1 cellular context compared by ENCODE assay signal in the genomic region with DNA sequence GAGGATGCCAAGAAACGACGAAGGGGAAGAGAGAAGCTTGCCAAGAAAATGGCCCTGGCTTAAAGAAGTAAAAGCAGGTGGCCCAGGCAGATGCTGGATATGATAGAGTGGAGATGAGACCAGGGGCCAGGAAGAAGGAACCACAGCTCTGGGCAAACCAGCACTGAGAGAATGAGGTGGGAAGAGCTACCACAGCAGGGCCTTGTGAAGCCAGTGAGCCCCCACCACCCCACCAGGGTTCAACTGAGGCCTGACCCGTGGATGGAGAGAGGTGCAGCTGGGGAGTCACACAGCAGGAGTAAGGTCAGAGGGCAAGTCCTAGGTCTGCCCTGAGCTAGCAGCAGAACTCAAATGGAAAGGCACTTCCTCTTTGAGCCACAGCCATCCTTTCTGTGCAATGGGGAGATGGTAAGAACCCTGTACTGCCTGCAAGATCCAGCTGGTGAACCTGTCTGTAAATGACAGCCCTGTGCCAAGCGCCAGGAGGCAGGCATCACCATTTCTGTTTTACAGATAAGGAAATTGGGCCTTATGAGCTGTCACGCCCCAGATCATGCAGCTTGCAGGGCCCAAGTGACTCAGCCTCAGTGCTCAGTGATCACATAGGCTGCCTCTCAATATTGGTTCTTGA.
TF ChIP-seq lines count a peak whose summit lies in the region.

No MANE protein-coding gene starts in this region.

TF ChIP-seq in K562, 482 proteins besides CTCF, POLR2A, EP300 and RAD21 (continued from another document):
- TF ChIP-seq ZNF263 (CRISPR knock-in tag; IDR thresholded peaks at IDR 0.05; ENCODE audit: borderline replicate concordance) (no peak), HMGN3 (IDR thresholded peaks at IDR 0.05; ENCODE audit: borderline replicate concordance, extremely low read depth, insufficient read length, low read depth, low read length) (no peak), MTA1 (IDR thresholded peaks at IDR 0.05; ENCODE audit: borderline replicate concordance) (no peak), FOXP1 (CRISPR knock-in tag; IDR thresholded peaks at IDR 0.05) (no peak), SMC3 (conservative IDR thresholded peaks at IDR 0.05; ENCODE audit: insufficient read depth, low read depth, low read length) (0 out of 2 replicates have a peak, but pooled peaks have one; percentile 1), RBM17 (IDR thresholded peaks at IDR 0.05; ENCODE audit: borderline replicate concordance, low read depth, low read length) (no peak), TAF15 (IDR thresholded peaks at IDR 0.05; ENCODE audit: low read depth, low read length) (no peak), TEAD4 (IDR thresholded peaks at IDR 0.05; ENCODE audit: low read length) (peak; percentile 34; the same call in 1 of the 2 replicates), TEAD4 (CRISPR knock-in tag; IDR thresholded peaks at IDR 0.05; ENCODE audit: borderline replicate concordance) (no peak), ZC3H4 (CRISPR knock-in tag; IDR thresholded peaks at IDR 0.05; ENCODE audit: borderline replicate concordance) (no peak), FOXJ2 (tag; IDR thresholded peaks at IDR 0.05) (no peak), RFX1 (IDR thresholded peaks at IDR 0.05) (no peak), TGIF2 (CRISPR knock-in tag; IDR thresholded peaks at IDR 0.05) (no peak), SIN3A (IDR thresholded peaks at IDR 0.05; ENCODE audit: borderline replicate concordance in 2 of 2, control insufficient read depth in 1 of 2, low read depth in 2 of 2, low read length in 2 of 2) (no peak), NFATC3 (IDR thresholded peaks at IDR 0.05) (no peak), ZNF445 (CRISPR knock-in tag; IDR thresholded peaks at IDR 0.05; ENCODE audit: low read depth) (no peak), CHD2 (IDR thresholded peaks at IDR 0.05; ENCODE audit: low read depth, low read length) (no peak), SNRNP70 (optimal IDR thresholded peaks at IDR 0.05; ENCODE audit: low read depth, low read length) (no peak), SREBF2 (CRISPR knock-in tag; IDR thresholded peaks at IDR 0.05) (no peak), ZNF316 (IDR thresholded peaks at IDR 0.05) (no peak), PHF20 (IDR thresholded peaks at IDR 0.05; ENCODE audit: partially characterized antibody) (no peak), KDM1A (IDR thresholded peaks at IDR 0.05) (0 out of 4 replicates have a peak, but pooled peaks have one; percentile 39 to 53)
- TF ChIP-seq, protein P1, sequence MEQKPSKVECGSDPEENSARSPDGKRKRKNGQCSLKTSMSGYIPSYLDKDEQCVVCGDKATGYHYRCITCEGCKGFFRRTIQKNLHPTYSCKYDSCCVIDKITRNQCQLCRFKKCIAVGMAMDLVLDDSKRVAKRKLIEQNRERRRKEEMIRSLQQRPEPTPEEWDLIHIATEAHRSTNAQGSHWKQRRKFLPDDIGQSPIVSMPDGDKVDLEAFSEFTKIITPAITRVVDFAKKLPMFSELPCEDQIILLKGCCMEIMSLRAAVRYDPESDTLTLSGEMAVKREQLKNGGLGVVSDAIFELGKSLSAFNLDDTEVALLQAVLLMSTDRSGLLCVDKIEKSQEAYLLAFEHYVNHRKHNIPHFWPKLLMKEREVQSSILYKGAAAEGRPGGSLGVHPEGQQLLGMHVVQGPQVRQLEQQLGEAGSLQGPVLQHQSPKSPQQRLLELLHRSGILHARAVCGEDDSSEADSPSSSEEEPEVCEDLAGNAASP (IDR thresholded peaks at IDR 0.05): no peak
- TF ChIP-seq, protein P2, sequence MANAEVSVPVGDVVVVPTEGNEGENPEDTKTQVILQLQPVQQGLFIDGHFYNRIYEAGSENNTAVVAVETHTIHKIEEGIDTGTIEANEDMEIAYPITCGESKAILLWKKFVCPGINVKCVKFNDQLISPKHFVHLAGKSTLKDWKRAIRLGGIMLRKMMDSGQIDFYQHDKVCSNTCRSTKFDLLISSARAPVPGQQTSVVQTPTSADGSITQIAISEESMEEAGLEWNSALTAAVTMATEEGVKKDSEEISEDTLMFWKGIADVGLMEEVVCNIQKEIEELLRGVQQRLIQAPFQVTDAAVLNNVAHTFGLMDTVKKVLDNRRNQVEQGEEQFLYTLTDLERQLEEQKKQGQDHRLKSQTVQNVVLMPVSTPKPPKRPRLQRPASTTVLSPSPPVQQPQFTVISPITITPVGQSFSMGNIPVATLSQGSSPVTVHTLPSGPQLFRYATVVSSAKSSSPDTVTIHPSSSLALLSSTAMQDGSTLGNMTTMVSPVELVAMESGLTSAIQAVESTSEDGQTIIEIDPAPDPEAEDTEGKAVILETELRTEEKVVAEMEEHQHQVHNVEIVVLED (CRISPR knock-in tag; IDR thresholded peaks at IDR 0.05): no peak; the same call in 1 of the 2 replicates
- TF ChIP-seq, protein P3, sequence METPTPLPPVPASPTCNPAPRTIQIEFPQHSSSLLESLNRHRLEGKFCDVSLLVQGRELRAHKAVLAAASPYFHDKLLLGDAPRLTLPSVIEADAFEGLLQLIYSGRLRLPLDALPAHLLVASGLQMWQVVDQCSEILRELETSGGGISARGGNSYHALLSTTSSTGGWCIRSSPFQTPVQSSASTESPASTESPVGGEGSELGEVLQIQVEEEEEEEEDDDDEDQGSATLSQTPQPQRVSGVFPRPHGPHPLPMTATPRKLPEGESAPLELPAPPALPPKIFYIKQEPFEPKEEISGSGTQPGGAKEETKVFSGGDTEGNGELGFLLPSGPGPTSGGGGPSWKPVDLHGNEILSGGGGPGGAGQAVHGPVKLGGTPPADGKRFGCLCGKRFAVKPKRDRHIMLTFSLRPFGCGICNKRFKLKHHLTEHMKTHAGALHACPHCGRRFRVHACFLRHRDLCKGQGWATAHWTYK (CRISPR knock-in tag; IDR thresholded peaks at IDR 0.05): peak; percentile 54; the same call in 1 of the 2 replicates
- TF ChIP-seq, protein P4, sequence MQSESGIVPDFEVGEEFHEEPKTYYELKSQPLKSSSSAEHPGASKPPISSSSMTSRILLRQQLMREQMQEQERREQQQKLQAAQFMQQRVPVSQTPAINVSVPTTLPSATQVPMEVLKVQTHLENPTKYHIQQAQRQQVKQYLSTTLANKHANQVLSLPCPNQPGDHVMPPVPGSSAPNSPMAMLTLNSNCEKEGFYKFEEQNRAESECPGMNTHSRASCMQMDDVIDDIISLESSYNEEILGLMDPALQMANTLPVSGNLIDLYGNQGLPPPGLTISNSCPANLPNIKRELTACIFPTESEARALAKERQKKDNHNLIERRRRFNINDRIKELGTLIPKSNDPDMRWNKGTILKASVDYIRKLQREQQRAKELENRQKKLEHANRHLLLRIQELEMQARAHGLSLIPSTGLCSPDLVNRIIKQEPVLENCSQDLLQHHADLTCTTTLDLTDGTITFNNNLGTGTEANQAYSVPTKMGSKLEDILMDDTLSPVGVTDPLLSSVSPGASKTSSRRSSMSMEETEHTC (IDR thresholded peaks at IDR 0.05): no peak; the same call in 1 of the 2 replicates
